ENCODE assay signal across 18 cellular contexts in genomic region chr2:97656129-97656755, GRCh38. TPM values are rescaled to one million over a fixed set of nuclear protein-coding genes. Genes with fewer than 3 reads are reported as not detected.
DNase-seq lines count a peak whose midpoint lies in the region; ATAC-seq, FAIRE-seq and TF ChIP-seq lines count a peak whose summit lies in the region.
"Had no signal": no experiment of that assay in that cellular context is flagged by ENCODE, and none has a peak within 500 bp of the region (broad histone marks: within the 10 kb centered on the region; RNA-seq: fewer than 3 reads in every experiment).

No MANE protein-coding gene starts in this region.

- TF ChIP-seq POLR2A in GM12891 (IDR thresholded peaks at IDR 0.05; ENCODE audit: low read depth, low read length): 0 out of 2 replicates have a peak, but pooled peaks have one; percentile 10
- TF ChIP-seq POLR2A in endothelial cell of umbilical vein (IDR thresholded peaks at IDR 0.05; ENCODE audit: low read depth, low read length): no peak

- H4K20me1 ChIP-seq in endothelial cell of umbilical vein (replicated peaks; ENCODE audit: control insufficient read depth, extremely low read depth, insufficient read depth, low read length): no peaks in the 10 kb centered on the region

- no peaks in the 10 kb centered on the region for H3K9me3 ChIP-seq in endothelial cell of umbilical vein (replicated peaks; ENCODE audit: control insufficient read depth, insufficient read depth, low read length)

- peaks cover 0 to 20% of the 10 kb centered on the region in 2 experiments for H3K36me3 ChIP-seq in endothelial cell of umbilical vein (ENCODE audit: control insufficient read depth in 2 of 2, extremely low read depth in 1 of 2, insufficient read depth in 2 of 2, low read length in 2 of 2)

- CTCF ChIA-PET in RWPE1 (lab: Yijun Ruan, JAX) (no interaction called here), endothelial cell of umbilical vein (lab: Charles Lee) (no interaction called here)

- H3K27ac ChIP-seq in RWPE1 (peak overlapping the region; percentile 17; the same call in 1 of the 2 replicates), endothelial cell of umbilical vein (ENCODE audit: insufficient read depth, low read depth, low read length) (no peak overlapping the region)
- H3K27ac ChIP-seq: SK-N-MC had no signal

- H3K9me1 ChIP-seq in endothelial cell of umbilical vein (replicated peaks; ENCODE audit: control insufficient read depth, extremely low read depth, insufficient read depth, low read length): no peaks in the 10 kb centered on the region

- H3K79me2 ChIP-seq in endothelial cell of umbilical vein (ENCODE audit: control insufficient read depth, insufficient read depth, low read length): peaks cover 3% of the 10 kb centered on the region

- intact Hi-C loops in endothelial cell of umbilical vein (cut with micrococcal nuclease): no loop called here

- dilution Hi-C loops in endothelial cell of umbilical vein (cut with MboI; ENCODE audit: extremely low pct_ligation_motif_present, low sequenced_read_pairs): no loop called here

- POLR2A ChIA-PET in RWPE1 (lab: Yijun Ruan, JAX; ENCODE audit: low non-redundant PET): no interaction called here
- POLR2A ChIA-PET in endothelial cell of umbilical vein (lab: Charles Lee): no interaction called here

- H3K4me2 ChIP-seq in endothelial cell of umbilical vein (ENCODE audit: insufficient read depth, low read length): no peak overlapping the region
- H3K4me2 ChIP-seq: GM23338 had no signal

- no peak for DNase-seq in GM12891 (ENCODE audit: insufficient read length, low spot score)
- DNase-seq in RWPE1 (ENCODE audit: low spot score): no peak
- no peak for DNase-seq in endothelial cell of umbilical vein (ENCODE audit: low read depth, low spot score)
- no peak for DNase-seq in NCI-H446 treated with DMSO at 0.1 percent for 48 hours (lab: John Stamatoyannopoulos, UW)
- DNase-seq: C1 segment of cervical spinal cord, DND-41, Karpas-422, NCI-H1105, NCI-H1694, NCI-H524, Right ventricle myocardium superior had no signal

- H2AFZ ChIP-seq in endothelial cell of umbilical vein (ENCODE audit: low read depth, low read length): no peak overlapping the region
- H2AFZ ChIP-seq: GM23338 had no signal

- H3K4me1 ChIP-seq in endothelial cell of umbilical vein (ENCODE audit: control insufficient read depth, extremely low read depth, insufficient read depth, low read length): peaks cover 4% of the 10 kb centered on the region

- no peak for ATAC-seq in HG02588 (IDR thresholded peaks at IDR 0.05; ENCODE audit: unreplicated experiment)
- ATAC-seq: GM12878, Panc1 had no signal

- TF ChIP-seq CTCF in RWPE1 (conservative IDR thresholded peaks at IDR 0.05; ENCODE audit: low read depth) (no peak), endothelial cell of umbilical vein (IDR thresholded peaks at IDR 0.05; ENCODE audit: extremely low read depth in 1 of 2, insufficient read depth in 1 of 2, low read depth in 1 of 2, low read length in 2 of 2) (no peak)

- BruUV-seq in endothelial cell of umbilical vein (replicated peaks; lab: Mats Ljungman, UMichigan): TSS peak; percentile 9

- H3K27me3 ChIP-seq in endothelial cell of umbilical vein (ENCODE audit: control insufficient read depth in 2 of 2, insufficient read depth in 2 of 2, low read length in 2 of 2): no peaks in the 10 kb centered on the region

- H3K9ac ChIP-seq in endothelial cell of umbilical vein (replicated peaks; ENCODE audit: extremely low read depth, insufficient read depth, low read length): no peak overlapping the region

- no peak overlapping the region for H3K4me3 ChIP-seq in endothelial cell of umbilical vein (replicated peaks in 1 of 3; ENCODE audit: insufficient read depth in 1 of 3, low read depth in 1 of 3, low read length in 3 of 3)
- H3K4me3 ChIP-seq: GM12878, GM23338, SK-N-MC had no signal

- no peak for FAIRE-seq in GM12891 (lab: Jason Lieb, UNC)
- no peak for FAIRE-seq in endothelial cell of umbilical vein (lab: Jason Lieb, UNC)
- FAIRE-seq: G401.6, GM12878 had no signal

TF ChIP-seq in GM12891, 5 proteins besides CTCF, POLR2A, EP300 and RAD21:
- TF ChIP-seq SPI1 (IDR thresholded peaks at IDR 0.05; ENCODE audit: low read depth, low read length) (no peak), POLR2AphosphoS5 (IDR thresholded peaks at IDR 0.05; ENCODE audit: low read depth, low read length) (no peak), TAF1 (IDR thresholded peaks at IDR 0.05; ENCODE audit: low read depth, low read length) (no peak), PAX5 (IDR thresholded peaks at IDR 0.05; ENCODE audit: insufficient read depth, low read length, severe bottlenecking) (no peak), POU2F2 (IDR thresholded peaks at IDR 0.05; ENCODE audit: low read depth, low read length) (no peak)

TF ChIP-seq in endothelial cell of umbilical vein, 7 proteins besides CTCF, POLR2A, EP300 and RAD21:
- TF ChIP-seq POLR2AphosphoS5 (IDR thresholded peaks at IDR 0.05; ENCODE audit: insufficient read depth, low read depth, low read length) (no peak), GATA2 (IDR thresholded peaks at IDR 0.05; ENCODE audit: insufficient read depth, insufficient read length, low read depth, low read length) (no peak), EZH2 (IDR thresholded peaks at IDR 0.05; ENCODE audit: borderline replicate concordance, low read depth, low read length, severe bottlenecking) (no peak), FOS (IDR thresholded peaks at IDR 0.05; ENCODE audit: borderline replicate concordance, insufficient read depth, low read length) (no peak), MYC (IDR thresholded peaks at IDR 0.05; ENCODE audit: low read depth, low read length) (no peak), MAX (IDR thresholded peaks at IDR 0.05; ENCODE audit: insufficient read depth, insufficient read length) (no peak), JUN (IDR thresholded peaks at IDR 0.05; ENCODE audit: borderline replicate concordance, insufficient read depth, insufficient read length, low read depth) (no peak)
TF ChIP-seq in endothelial cell of umbilical vein: peak in this region for 0.

RNA-seq across cellular contexts. Expression of gene ACTR1B, which starts 7.6 kb away (rescaled TPM):
- polyA plus RNA-seq in GM12891 (2012; ENCODE audit: low read depth, missing spikeins): 52.0 TPM
- 49.8 and 50.2 TPM in 2 replicates for total RNA-seq in endothelial cell of umbilical vein
- 60.9 and 68.4 TPM in 2 replicates for polyA plus RNA-seq in endothelial cell of umbilical vein
- 43.1 and 51.6 TPM in 2 replicates for polyA plus RNA-seq in endothelial cell of umbilical vein (2011; cell fraction: cytosol; rRNA removed)
- 101 and 122 TPM in 2 replicates for polyA plus RNA-seq in endothelial cell of umbilical vein (2011; cell fraction: nucleus; rRNA removed)
- 37.3 and 53.6 TPM in 2 replicates for polyA plus RNA-seq in endothelial cell of umbilical vein (2012)
- 43.7 and 49.1 TPM in 2 replicates for polyA minus RNA-seq in endothelial cell of umbilical vein
- polyA minus RNA-seq in endothelial cell of umbilical vein (2011; cell fraction: cytosol; rRNA and poly(A)+ RNA removed): 30.0 TPM
- polyA minus RNA-seq in endothelial cell of umbilical vein (2011; cell fraction: nucleus; rRNA and poly(A)+ RNA removed): 18.6 and 30.5 TPM in 2 replicates

RNA-seq across cellular contexts. Expression of gene COX5B, which starts 10.4 kb away (rescaled TPM):
- 373 TPM for polyA plus RNA-seq in GM12891 (2012; ENCODE audit: low read depth, missing spikeins)
- 159 and 167 TPM in 2 replicates for total RNA-seq in endothelial cell of umbilical vein
- 292 and 329 TPM in 2 replicates for polyA plus RNA-seq in endothelial cell of umbilical vein
- polyA plus RNA-seq in endothelial cell of umbilical vein (2011; cell fraction: cytosol; rRNA removed): 383 and 430 TPM in 2 replicates
- 128 and 175 TPM in 2 replicates for polyA plus RNA-seq in endothelial cell of umbilical vein (2011; cell fraction: nucleus; rRNA removed)
- 159 and 231 TPM in 2 replicates for polyA plus RNA-seq in endothelial cell of umbilical vein (2012)
- 54.6 and 60.0 TPM in 2 replicates for polyA minus RNA-seq in endothelial cell of umbilical vein
- polyA minus RNA-seq in endothelial cell of umbilical vein (2011; cell fraction: cytosol; rRNA and poly(A)+ RNA removed): 83.4 TPM
- 21.1 and 22.5 TPM in 2 replicates for polyA minus RNA-seq in endothelial cell of umbilical vein (2011; cell fraction: nucleus; rRNA and poly(A)+ RNA removed)

RNA-seq across cellular contexts. Expression of gene C2orf92, which starts 13.3 kb away (rescaled TPM):
- polyA plus RNA-seq in GM12891 (2012; ENCODE audit: low read depth, missing spikeins): 5.0 TPM
- 4.2 and 7.9 TPM in 2 replicates for total RNA-seq in endothelial cell of umbilical vein
- polyA plus RNA-seq in endothelial cell of umbilical vein: 1.8 and 2.7 TPM in 2 replicates
- polyA plus RNA-seq in endothelial cell of umbilical vein (2011; cell fraction: cytosol; rRNA removed): 0.35 and 0.95 TPM in 2 replicates
- polyA plus RNA-seq in endothelial cell of umbilical vein (2011; cell fraction: nucleus; rRNA removed): 23.7 and 28.6 TPM in 2 replicates
- polyA plus RNA-seq in endothelial cell of umbilical vein (2012): 3.7 and 3.9 TPM in 2 replicates
- polyA minus RNA-seq in endothelial cell of umbilical vein: 3.3 and 3.6 TPM in 2 replicates
- polyA minus RNA-seq in endothelial cell of umbilical vein (2011; cell fraction: cytosol; rRNA and poly(A)+ RNA removed): 4.4 TPM
- polyA minus RNA-seq in endothelial cell of umbilical vein (2011; cell fraction: nucleus; rRNA and poly(A)+ RNA removed): 9.1 and 9.5 TPM in 2 replicates

RNA-seq across cellular contexts. Expression of gene ZAP70, which starts 57.1 kb away (rescaled TPM):
- 21.2 TPM for polyA plus RNA-seq in GM12891 (2012; ENCODE audit: low read depth, missing spikeins)
- total RNA-seq in endothelial cell of umbilical vein: not detected in 2 replicates
- polyA plus RNA-seq in endothelial cell of umbilical vein: 0.10 and 0.14 TPM in 2 replicates
- polyA plus RNA-seq in endothelial cell of umbilical vein (2011; cell fraction: cytosol; rRNA removed): 0.07 TPM in 1 of 2 replicates, not detected in the other
- 0.78 and 0.99 TPM in 2 replicates for polyA plus RNA-seq in endothelial cell of umbilical vein (2011; cell fraction: nucleus; rRNA removed)
- polyA plus RNA-seq in endothelial cell of umbilical vein (2012): 0.25 and 0.30 TPM in 2 replicates
- 0.12 TPM in 1 of 2 replicates, not detected in the other for polyA minus RNA-seq in endothelial cell of umbilical vein
- not detected for polyA minus RNA-seq in endothelial cell of umbilical vein (2011; cell fraction: cytosol; rRNA and poly(A)+ RNA removed)
- 0.53 TPM in 1 of 2 replicates, not detected in the other for polyA minus RNA-seq in endothelial cell of umbilical vein (2011; cell fraction: nucleus; rRNA and poly(A)+ RNA removed)
- total RNA-seq: A673 had no signal
- polyA plus RNA-seq: GM23338 had no signal
